ENCODE assay signal across 8 cellular contexts in the genomic region with DNA sequence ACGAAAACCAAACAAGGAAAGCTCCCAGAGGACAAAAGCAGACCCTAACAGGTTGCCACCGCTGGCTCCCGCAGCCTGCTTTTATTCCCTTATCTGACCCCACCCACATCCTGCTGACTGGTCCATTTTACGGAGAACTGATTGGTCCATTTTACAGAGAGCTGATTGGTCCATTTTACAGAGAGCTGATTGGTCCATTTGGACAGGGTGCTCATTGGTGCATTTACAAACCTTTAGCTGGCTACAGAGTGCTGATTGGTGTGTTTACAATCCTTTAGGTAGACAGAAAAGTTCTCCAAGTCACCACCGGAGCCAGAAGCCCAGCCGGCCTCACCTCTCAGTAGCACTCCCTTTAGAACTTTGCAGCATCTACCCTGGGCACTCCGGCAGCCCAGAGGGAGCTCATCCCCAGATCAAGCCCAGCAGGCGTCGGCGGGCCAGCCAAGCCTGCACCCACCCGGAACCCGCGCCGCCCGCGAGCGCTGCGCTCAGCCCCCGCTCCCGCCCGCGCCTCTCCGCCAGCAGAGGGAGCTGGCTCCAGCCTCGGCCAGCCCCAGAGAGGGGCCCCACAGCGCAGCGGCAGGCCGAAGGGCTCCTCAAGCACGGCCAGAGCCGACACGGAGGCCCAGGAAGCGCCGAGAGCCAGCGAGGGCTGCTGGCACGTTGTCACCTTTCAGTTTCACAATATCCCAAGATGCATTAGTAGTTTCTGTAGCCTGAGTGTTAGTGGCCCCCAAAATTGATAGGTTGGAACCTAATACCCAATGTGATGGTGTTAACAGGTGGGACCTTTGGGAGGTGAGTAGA. TPM values are rescaled to one million over a fixed set of nuclear protein-coding genes. Genes with fewer than 3 reads are reported as not detected.
DNase-seq lines count a peak whose midpoint lies in the region; ATAC-seq and TF ChIP-seq lines count a peak whose summit lies in the region.

No MANE protein-coding gene starts in this region.

- peak in 3 of 4 experiments; percentile 50 to 79 (median 66) for TF ChIP-seq CTCF in gastroesophageal sphincter (IDR thresholded peaks at IDR 0.05)
- peak in 3 of 4 experiments; percentile 8 to 73 (median 10) for TF ChIP-seq CTCF in sigmoid colon (IDR thresholded peaks at IDR 0.05)

- WGBS in gastroesophageal sphincter (ENCODE audit: low coverage in 1 of 2), 2 donors: 27 to 35% methylated on average over 9 of the region's 34 CpGs
- WGBS in sigmoid colon, 2 donors: 18 to 24% methylated on average over 34 of the region's 34 CpGs

- H3K9me3 ChIP-seq in gastroesophageal sphincter (no peaks in the 10 kb centered on the region), sigmoid colon (no peaks in the 10 kb centered on the region), SJCRH30 (replicated peaks) (no peaks in the 10 kb centered on the region)

- DNase-seq in DMS53 treated with DMSO at 0.1 percent for 48 hours (lab: John Stamatoyannopoulos, UW; ENCODE audit: unreplicated experiment) (peak; percentile 73), NCI-H460 (ENCODE audit: extremely low read depth, low read depth) (peak; percentile 36), sigmoid colon (no peak), SJCRH30 (no peak), DMS 273 (lab: John Stamatoyannopoulos, UW; ENCODE audit: unreplicated experiment) (no peak)
- DNase-seq in activated T-cell treated with anti-CD3 and anti-CD28 coated beads, Interleukin-2, amount 50 U/mL, for 48 hours: peak; percentile 66 to 75

- TF ChIP-seq POLR2A in gastroesophageal sphincter (IDR thresholded peaks at IDR 0.05) (no peak), sigmoid colon (IDR thresholded peaks at IDR 0.05) (no peak)

- H3K36me3 ChIP-seq in gastroesophageal sphincter (no peaks in the 10 kb centered on the region), sigmoid colon (no peaks in the 10 kb centered on the region), SJCRH30 (no peaks in the 10 kb centered on the region)

- H3K4me1 ChIP-seq in gastroesophageal sphincter (peaks cover 0 to 11% (median 0%) of the 10 kb centered on the region in 3 donors), sigmoid colon (peaks cover 0 to 11% (median 5%) of the 10 kb centered on the region in 4 donors), SJCRH30 (no peaks in the 10 kb centered on the region)

- intact Hi-C loops in sigmoid colon (cut with DNase I): no loop called here

- no peak overlapping the region for H3K27ac ChIP-seq in gastroesophageal sphincter
- H3K27ac ChIP-seq in sigmoid colon: no peak overlapping the region
- H3K27ac ChIP-seq in SJCRH30: no peak overlapping the region

- ATAC-seq in GM21786 (IDR thresholded peaks at IDR 0.05; ENCODE audit: unreplicated experiment) (peak; percentile 72), gastroesophageal sphincter (peak; percentile 71)

- H3K4me3 ChIP-seq in gastroesophageal sphincter: peak overlapping the region in 1 of 2 donors; percentile 27
- peak overlapping the region in 1 of 4 donors; percentile 26 for H3K4me3 ChIP-seq in sigmoid colon
- H3K4me3 ChIP-seq in SJCRH30: no peak overlapping the region

- TF ChIP-seq EP300 in gastroesophageal sphincter (IDR thresholded peaks at IDR 0.05) (no peak), sigmoid colon (IDR thresholded peaks at IDR 0.05) (no peak)

- peaks cover 68% of the 10 kb centered on the region for H3K27me3 ChIP-seq in gastroesophageal sphincter
- peaks cover 0 to 48% (median 12%) of the 10 kb centered on the region in 3 donors for H3K27me3 ChIP-seq in sigmoid colon
- no peaks in the 10 kb centered on the region for H3K27me3 ChIP-seq in SJCRH30

RNA-seq across cellular contexts. Expression of a gene that starts 35.3 kb away (rescaled TPM):
- 255 and 278 TPM in 2 replicates for total RNA-seq in NCI-H460 (2014; rRNA removed; shearing (Covaris generic))
- 263 and 290 TPM in 2 replicates for polyA plus RNA-seq in NCI-H460 (2014; cell fraction: nucleus; rRNA removed)
- total RNA-seq in gastroesophageal sphincter (100 to 1,000 TPM in 1 of 4 donors, 10 to 100 TPM in 3; 83.9 to 131 (median 92.2) TPM), sigmoid colon (10 to 100 TPM; 49.5 to 67.8 (median 58.9) TPM)
- polyA plus RNA-seq in sigmoid colon: 10 to 100 TPM; 33.1 to 90.5 (median 33.6) TPM
- total RNA-seq in SJCRH30 (2014; rRNA removed; shearing (Covaris generic)): 83.2 and 93.4 TPM in 2 replicates

Comparison
In these comparisons a context has a peak if more than half of its experiments do, and no peak if none do; other contexts are left out.
1. DNase-seq: peak in DMS53 treated with DMSO at 0.1 percent for 48 hours (single experiment), NCI-H460 (single experiment) and activated T-cell treated with anti-CD3 and anti-CD28 coated beads, Interleukin-2, amount 50 U/mL, for 48 hours (2 of 2); none in sigmoid colon (single experiment), SJCRH30 (0 of 2) and DMS 273 (single experiment).